In genomic region chr7:134562136-134562535, GRCh38 we compare ENCODE assay signal across 10 cellular contexts. TPM values are rescaled to one million over a fixed set of nuclear protein-coding genes. Genes with fewer than 3 reads are reported as not detected.
DNase-seq lines count a peak whose midpoint lies in the region; ATAC-seq and TF ChIP-seq lines count a peak whose summit lies in the region.
"Had no signal": no experiment of that assay in that cellular context is flagged by ENCODE, and none has a peak within 500 bp of the region (broad histone marks: within the 10 kb centered on the region; RNA-seq: fewer than 3 reads in every experiment).

No MANE protein-coding gene starts in this region.

- H3K4me2 ChIP-seq in BLaER1, result peak overlapping the region; percentile 31
- no peak overlapping the region for H3K4me2 ChIP-seq in mesenchymal stem cell (ENCODE audit: low read length, poor library complexity, severe bottlenecking)

- H3K23ac ChIP-seq in mesenchymal stem cell (ENCODE audit: low read length in 2 of 2), result no peak overlapping the region

- no peak overlapping the region for H2AFZ ChIP-seq in mesenchymal stem cell (ENCODE audit: low read depth, low read length)

- no peak overlapping the region for H2BK12ac ChIP-seq in mesenchymal stem cell (ENCODE audit: low read length in 2 of 2)

- H3K9ac ChIP-seq in BLaER1 (no peak overlapping the region), mesenchymal stem cell (ENCODE audit: low read length) (peak overlapping the region; percentile 62)

- no peak for TF ChIP-seq CTCF in cardiac fibroblast (IDR thresholded peaks at IDR 0.05; ENCODE audit: low read depth, low read length)

- no peaks in the 10 kb centered on the region for H3K36me3 ChIP-seq in BLaER1
- H3K36me3 ChIP-seq in mesenchymal stem cell (ENCODE audit: control insufficient read depth in 1 of 2, insufficient read depth in 2 of 2, low read depth in 1 of 2, low read length in 2 of 2), result no peaks in the 10 kb centered on the region
- H3K36me3 ChIP-seq: right atrium auricular region had no signal

- no peaks in the 10 kb centered on the region for H3K79me1 ChIP-seq in mesenchymal stem cell (replicated peaks; ENCODE audit: low read length, poor library complexity, severe bottlenecking)

- ATAC-seq in GM18498 (IDR thresholded peaks at IDR 0.05; ENCODE audit: unreplicated experiment), result no peak

- H3K27me3 ChIP-seq in BLaER1, result no peaks in the 10 kb centered on the region
- peaks cover 0 to 3% of the 10 kb centered on the region in 2 experiments for H3K27me3 ChIP-seq in mesenchymal stem cell (ENCODE audit: control insufficient read depth in 1 of 2, insufficient read depth in 1 of 2, low read length in 2 of 2)
- H3K27me3 ChIP-seq: right atrium auricular region had no signal

- H3K4me1 ChIP-seq in BLaER1 (peaks cover 21% of the 10 kb centered on the region), mesenchymal stem cell (ENCODE audit: control insufficient read depth, insufficient read depth, low read depth, low read length) (no peaks in the 10 kb centered on the region)

- H2BK120ac ChIP-seq in mesenchymal stem cell (ENCODE audit: low read depth, low read length), result no peak overlapping the region

- no peak overlapping the region for H4K91ac ChIP-seq in mesenchymal stem cell (ENCODE audit: low read length)

- H2AK5ac ChIP-seq in mesenchymal stem cell (ENCODE audit: low read length, severe bottlenecking), result no peak overlapping the region

- WGBS in mesenchymal stem cell, result 96% methylated on average over 6 of the region's 6 CpGs

- H4K20me1 ChIP-seq in BLaER1, result no peaks in the 10 kb centered on the region

- no peak overlapping the region for H3K14ac ChIP-seq in mesenchymal stem cell (ENCODE audit: low read length in 2 of 2)

- DNase-seq in LHCN-M2 (ENCODE audit: low read depth), result peak; percentile 77
- peak; percentile 52 to 54 for DNase-seq in cardiac fibroblast (ENCODE audit: low read depth in 2 of 2)
- peak; percentile 18 for DNase-seq in mesenchymal stem cell
- no peak for DNase-seq in NCI-H2171 (lab: John Stamatoyannopoulos, UW)
- DNase-seq in effector CD4-positive, alpha-beta T cell, result no peak
- no peak for DNase-seq in nucleus accumbens (lab: John Stamatoyannopoulos, UW)
- DNase-seq: NCI-H2081 treated with DMSO at 0.1 percent for 48 hours had no signal

- H3K18ac ChIP-seq in mesenchymal stem cell (ENCODE audit: low read depth in 1 of 2, low read length in 2 of 2), result no peak overlapping the region

- H3K4me3 ChIP-seq in BLaER1, result no peak overlapping the region
- no peak overlapping the region for H3K4me3 ChIP-seq in cardiac fibroblast (replicated peaks in 1 of 2; ENCODE audit: low read depth in 2 of 2, low read length in 2 of 2)
- no peak overlapping the region for H3K4me3 ChIP-seq in mesenchymal stem cell (ENCODE audit: insufficient read depth in 1 of 2, low read depth in 1 of 2, low read length in 2 of 2)
- H3K4me3 ChIP-seq: right atrium auricular region had no signal

- no peak overlapping the region for H4K8ac ChIP-seq in mesenchymal stem cell (ENCODE audit: low read length)

- H3K27ac ChIP-seq in BLaER1, result peak overlapping the region; percentile 56
- no peak overlapping the region for H3K27ac ChIP-seq in mesenchymal stem cell (ENCODE audit: low read length, poor library complexity, severe bottlenecking)
- H3K27ac ChIP-seq: right atrium auricular region had no signal

- H3K4ac ChIP-seq in mesenchymal stem cell (ENCODE audit: low read depth in 1 of 2, low read length in 2 of 2), result no peak overlapping the region

- H2BK5ac ChIP-seq in mesenchymal stem cell (ENCODE audit: low read depth, low read length, poor library complexity, severe bottlenecking), result no peak overlapping the region

- no peak overlapping the region for H2BK15ac ChIP-seq in mesenchymal stem cell (ENCODE audit: low read depth, poor library complexity, severe bottlenecking)

- H3K9me3 ChIP-seq in BLaER1, result peaks cover 58% of the 10 kb centered on the region
- peaks cover 18% of the 10 kb centered on the region for H3K9me3 ChIP-seq in mesenchymal stem cell (ENCODE audit: control insufficient read depth, low read length)
- H3K9me3 ChIP-seq: right atrium auricular region had no signal

RNA-seq across cellular contexts. Expression of gene AKR1B15, which starts 13.2 kb away (rescaled TPM):
- total RNA-seq in LHCN-M2 (2014; rRNA removed), result 0.06 TPM in 1 of 2 replicates, not detected in the other
- not detected for polyA plus RNA-seq in LHCN-M2 (2012)
- not detected for polyA plus RNA-seq in mesenchymal stem cell (2013, experiment 1 of 2)
- polyA plus RNA-seq in mesenchymal stem cell (2013, experiment 2 of 2), result not detected

RNA-seq across cellular contexts. Expression of gene AKR1B10, which starts 34.8 kb away (rescaled TPM):
- 0.58 and 1.5 TPM in 2 replicates for total RNA-seq in LHCN-M2 (2014; rRNA removed)
- 1.3 TPM for polyA plus RNA-seq in LHCN-M2 (2012)
- 0.19 TPM for polyA plus RNA-seq in mesenchymal stem cell (2013, experiment 1 of 2)
- 0.19 TPM for polyA plus RNA-seq in mesenchymal stem cell (2013, experiment 2 of 2)

Comparison
In these comparisons a context has a peak if more than half of its experiments do, and no peak if none do; other contexts are left out.
1. DNase-seq: peak in LHCN-M2 (single experiment), cardiac fibroblast (2 of 2) and mesenchymal stem cell (single experiment); none in NCI-H2171 (single experiment), effector CD4-positive, alpha-beta T cell (single experiment) and nucleus accumbens (0 of 56).